28 cellular contexts compared by ENCODE assay signal in genomic region chr2:69171829-69172228, GRCh38.
"Had no signal": no experiment of that assay in that cellular context is flagged by ENCODE, and none has a peak within 500 bp of the region (broad histone marks: within the 10 kb centered on the region; RNA-seq: fewer than 3 reads in every experiment).

No MANE protein-coding gene starts in this region.

- H3K36me3 ChIP-seq: adrenal gland, gastrocnemius medialis, neutrophil, ovary, stomach had no signal

- H3K27ac Mint-ChIP-seq: activated CD4-positive, alpha-beta memory T cell treated with anti-CD3 and anti-CD28 coated beads for 36 hours; activated CD4-positive, alpha-beta T cell treated with anti-CD3 and anti-CD28 coated beads, Interleukin-2, amount 10 ng/mL, durations not matched to agents 24 days and 14 days; activated naive CD4-positive, alpha-beta T cell treated with anti-CD3 and anti-CD28 coated beads for 36 hours; activated naive CD8-positive, alpha-beta T cell treated with anti-CD3 and anti-CD28 coated beads for 36 hours; activated T-helper 1 cell treated with anti-CD3 and anti-CD28 coated beads, Interleukin-12 subunit alpha, Interleukin-12 subunit beta, Interleukin-2, Interleukin-4 antibody, amounts not matched to agents 30 ng/mL and 10 ng/mL and 1 ng/mL, durations not matched to agents 14 hours and 24 hours and 36 hours; dendritic cell treated with granulocyte-macrophage colony-stimulating factor and Interleukin-4, amounts not matched to agents 40 ng/mL and 50 ng/mL, for 4 days; memory B cell; nephron progenitor cell; progenitor cell of endocrine pancreas; stimulated activated naive B cell treated with anti-CD40 and anti-IgM and Interleukin-4, amounts not matched to agents 10 μg/mL and 1 μg/mL and 100 μg/mL, for 72 hours; T-helper 17 cell had no signal

- H3K36me3 Mint-ChIP-seq: activated CD4-positive, alpha-beta memory T cell treated with anti-CD3 and anti-CD28 coated beads for 36 hours; activated naive CD8-positive, alpha-beta T cell treated with anti-CD3 and anti-CD28 coated beads for 36 hours; memory B cell; stimulated activated naive B cell treated with anti-CD40 and anti-IgM and Interleukin-4, amounts not matched to agents 10 μg/mL and 1 μg/mL and 100 μg/mL, for 72 hours had no signal

- H3K27me3 Mint-ChIP-seq: progenitor cell of endocrine pancreas had no signal

- H3K4me3 Mint-ChIP-seq: activated CD4-positive, alpha-beta memory T cell treated with anti-CD3 and anti-CD28 coated beads for 36 hours; activated CD4-positive, alpha-beta T cell treated with anti-CD3 and anti-CD28 coated beads, Interleukin-2, amount 10 ng/mL, durations not matched to agents 24 days and 14 days; activated naive CD4-positive, alpha-beta T cell treated with anti-CD3 and anti-CD28 coated beads for 36 hours; activated naive CD8-positive, alpha-beta T cell treated with anti-CD3 and anti-CD28 coated beads for 36 hours; activated T-helper 1 cell treated with anti-CD3 and anti-CD28 coated beads, Interleukin-12 subunit alpha, Interleukin-12 subunit beta, Interleukin-2, Interleukin-4 antibody, amounts not matched to agents 30 ng/mL and 10 ng/mL and 1 ng/mL, durations not matched to agents 14 hours and 24 hours and 36 hours; dendritic cell treated with granulocyte-macrophage colony-stimulating factor and Interleukin-4, amounts not matched to agents 40 ng/mL and 50 ng/mL, for 4 days; memory B cell; nephron progenitor cell; stimulated activated naive B cell treated with anti-CD40 and anti-IgM and Interleukin-4, amounts not matched to agents 10 μg/mL and 1 μg/mL and 100 μg/mL, for 72 hours; T-helper 17 cell had no signal

- DNase-seq: activated CD4-positive, alpha-beta memory T cell treated with anti-CD3 and anti-CD28 coated beads for 36 hours; activated CD4-positive, alpha-beta T cell treated with anti-CD3 and anti-CD28 coated beads, Interleukin-2, amount 10 ng/mL, durations not matched to agents 24 days and 14 days; activated CD4-positive, CD25-positive, alpha-beta regulatory T cell treated with anti-CD3 and anti-CD28 coated beads, Interleukin-2, amount 50 U/mL, for 72 hours; activated CD8-positive, alpha-beta memory T cell treated with anti-CD3 and anti-CD28 coated beads, Interleukin-2, amount 50 U/mL, for 4 hours; activated effector memory CD4-positive, alpha-beta T cell treated with anti-CD3 and anti-CD28 coated beads, Interleukin-2, amount 50 U/mL, for 16 hours; activated naive CD4-positive, alpha-beta T cell treated with anti-CD3 and anti-CD28 coated beads for 36 hours; activated naive CD8-positive, alpha-beta T cell treated with anti-CD3 and anti-CD28 coated beads for 36 hours; activated T-cell treated with anti-CD3 and anti-CD28 coated beads, Interleukin-2, amount 50 U/mL, for 1 hour; adrenal gland; central memory CD4-positive, alpha-beta T cell; gastrocnemius medialis; nephron progenitor cell; sigmoid colon; small intestine; stimulated activated CD4-positive, alpha-beta T cell treated with anti-CD3 and anti-CD28 coated beads, Interleukin-15, amount 100 ng/mL, for 24 hours; stimulated activated CD4-positive, alpha-beta T cell treated with anti-CD3 and anti-CD28 coated beads, Interleukin-2, amount 100 ng/mL, for 24 hours; stimulated activated naive B cell treated with anti-CD40 and anti-IgM and Interleukin-4, amounts not matched to agents 10 μg/mL and 1 μg/mL and 100 μg/mL, for 72 hours; T-helper 17 cell; T1000 had no signal

- H3K9me3 ChIP-seq: adrenal gland, gastrocnemius medialis, neutrophil, ovary, sigmoid colon, stomach, tibial nerve had no signal

- H3K9me3 Mint-ChIP-seq: activated CD4-positive, alpha-beta memory T cell treated with anti-CD3 and anti-CD28 coated beads for 36 hours; activated CD4-positive, alpha-beta T cell treated with anti-CD3 and anti-CD28 coated beads, Interleukin-2, amount 10 ng/mL, durations not matched to agents 24 days and 14 days; activated naive CD4-positive, alpha-beta T cell treated with anti-CD3 and anti-CD28 coated beads for 36 hours; activated naive CD8-positive, alpha-beta T cell treated with anti-CD3 and anti-CD28 coated beads for 36 hours; activated T-helper 1 cell treated with anti-CD3 and anti-CD28 coated beads, Interleukin-12 subunit alpha, Interleukin-12 subunit beta, Interleukin-2, Interleukin-4 antibody, amounts not matched to agents 30 ng/mL and 10 ng/mL and 1 ng/mL, durations not matched to agents 14 hours and 24 hours and 36 hours; dendritic cell treated with granulocyte-macrophage colony-stimulating factor and Interleukin-4, amounts not matched to agents 40 ng/mL and 50 ng/mL, for 4 days; memory B cell; nephron progenitor cell; stimulated activated naive B cell treated with anti-CD40 and anti-IgM and Interleukin-4, amounts not matched to agents 10 μg/mL and 1 μg/mL and 100 μg/mL, for 72 hours had no signal

- H3K4me1 Mint-ChIP-seq: activated CD4-positive, alpha-beta T cell treated with anti-CD3 and anti-CD28 coated beads, Interleukin-2, amount 10 ng/mL, durations not matched to agents 24 days and 14 days; activated naive CD8-positive, alpha-beta T cell treated with anti-CD3 and anti-CD28 coated beads for 36 hours; T-helper 17 cell had no signal

- H3K4me3 ChIP-seq: adrenal gland, gastrocnemius medialis, ovary, sigmoid colon, stomach, tibial nerve had no signal

- H3K27me3 ChIP-seq: adrenal gland, gastrocnemius medialis, neutrophil, ovary, sigmoid colon, stomach, tibial nerve had no signal

- H3K27ac ChIP-seq: adrenal gland, epithelial cell of prostate, gastrocnemius medialis, neutrophil, tibial nerve had no signal
